ENCODE assay signal across 9 cellular contexts in genomic region chr18:8654482-8655451, GRCh38. TPM values are rescaled to one million over a fixed set of nuclear protein-coding genes. Genes with fewer than 3 reads are reported as not detected.
DNase-seq lines count a peak whose midpoint lies in the region; ATAC-seq, FAIRE-seq and TF ChIP-seq lines count a peak whose summit lies in the region.
"Had no signal": no experiment of that assay in that cellular context is flagged by ENCODE, and none has a peak within 500 bp of the region (broad histone marks: within the 10 kb centered on the region; RNA-seq: fewer than 3 reads in every experiment).

No MANE protein-coding gene starts in this region.

- H3K4me3 ChIP-seq in GM12878: no peak overlapping the region
- no peak overlapping the region for H3K4me3 ChIP-seq in HepG2 (replicated peaks in 1 of 3; ENCODE audit: insufficient read depth in 1 of 3, low read depth in 2 of 3, low read length in 3 of 3)

- TF ChIP-seq EP300 in GM12878 (IDR thresholded peaks at IDR 0.05; ENCODE audit: borderline replicate concordance in 1 of 2, control insufficient read depth in 1 of 2, low read depth in 2 of 2, low read length in 2 of 2) (no peak), HepG2 (IDR thresholded peaks at IDR 0.05; ENCODE audit: low read depth in 2 of 2, low read length in 2 of 2) (no peak), HepG2 (CRISPR knock-in tag; IDR thresholded peaks at IDR 0.05; ENCODE audit: borderline replicate concordance) (no peak)

- H3K4me2 ChIP-seq in GM12878 (ENCODE audit: control insufficient read depth, insufficient read depth): no peak overlapping the region
- H3K4me2 ChIP-seq in HepG2 (ENCODE audit: low read depth, low read length): no peak overlapping the region

- H4K20me1 ChIP-seq in GM12878 (ENCODE audit: control insufficient read depth, insufficient read depth) (no peaks in the 10 kb centered on the region), HepG2 (ENCODE audit: insufficient read depth, low read length) (no peaks in the 10 kb centered on the region)

- H3K9ac ChIP-seq in GM12878 (ENCODE audit: control insufficient read depth, insufficient read depth, low read length): no peak overlapping the region
- H3K9ac ChIP-seq in HepG2 (ENCODE audit: insufficient read depth, low read depth, low read length): no peak overlapping the region

- H3K4me1 ChIP-seq in GM12878 (ENCODE audit: control insufficient read depth, insufficient read depth, low read length) (no peaks in the 10 kb centered on the region), HepG2 (ENCODE audit: insufficient read depth, low read length) (no peaks in the 10 kb centered on the region; the same call in 1 of the 2 replicates)

- no peak overlapping the region for H3K27ac ChIP-seq in GM12878 (ENCODE audit: control insufficient read depth, insufficient read depth)
- H3K27ac ChIP-seq in HepG2 (ENCODE audit: extremely low read length, insufficient read depth, low read length): no peak overlapping the region

- FAIRE-seq in GM12878 (lab: Jason Lieb, UNC): no peak
- FAIRE-seq in HepG2 (lab: Jason Lieb, UNC): no peak

- WGBS in GM12878 (ENCODE audit: insufficient coverage, insufficient replicate concordance, low lambda C conversion rate, missing lambda C conversion rate): 1% methylated on average over 7 of the region's 7 CpGs
- 19% methylated on average over 7 of the region's 7 CpGs for WGBS in HepG2 (ENCODE audit: low lambda C conversion rate)

- no peaks in the 10 kb centered on the region for H3K9me3 ChIP-seq in GM12878 (replicated peaks; ENCODE audit: control insufficient read depth, insufficient read depth, low read length)
- H3K9me3 ChIP-seq in HepG2 (ENCODE audit: low read length): no peaks in the 10 kb centered on the region

- TF ChIP-seq POLR2A in GM12878 (IDR thresholded peaks at IDR 0.05; ENCODE audit: low read depth, low read length): no peak
- TF ChIP-seq POLR2A in HepG2 (IDR thresholded peaks at IDR 0.05; ENCODE audit: insufficient read depth in 1 of 2, low read depth in 2 of 2, low read length in 2 of 2): no peak

- ATAC-seq in GM12878 (peak; percentile 47; the same call in 1 of the 3 replicates), HepG2 (no peak), GM18909 (IDR thresholded peaks at IDR 0.05; ENCODE audit: poor library complexity, unreplicated experiment) (no peak)

- H3K79me2 ChIP-seq in GM12878 (ENCODE audit: control insufficient read depth, insufficient read depth, low read length) (no peaks in the 10 kb centered on the region), HepG2 (ENCODE audit: insufficient read depth, low read length) (no peaks in the 10 kb centered on the region)

- H3K27me3 ChIP-seq in GM12878 (replicated peaks in 1 of 2; ENCODE audit: control insufficient read depth in 2 of 2, insufficient read depth in 2 of 2, low read length in 1 of 2) (no peaks in the 10 kb centered on the region; a peak in 1 of 4 replicates), HepG2 (ENCODE audit: control insufficient read depth in 1 of 2, insufficient read depth in 2 of 2, low read length in 2 of 2) (peaks cover 4 to 25% of the 10 kb centered on the region in 2 experiments; a peak in 4 of 5 replicates)

- SMC1A ChIA-PET in GM12878 (lab: Charles Lee; ENCODE audit: uncharacterized antibody, unreplicated experiment): interaction anchor here (0.7 to 3.6 kb wide), 15 partner anchors 11 to 861 kb away, joined by 3 to 27 read pairs (median 3); no protein-coding TSS in a partner anchor

- BruUV-seq in GM12878 (replicated peaks; lab: Mats Ljungman, UMichigan) (no TSS peak), HepG2 (replicated peaks; lab: Mats Ljungman, UMichigan) (no TSS peak)

- H2AFZ ChIP-seq in GM12878 (ENCODE audit: control insufficient read depth, low read depth, low read length) (no peak overlapping the region), HepG2 (ENCODE audit: low read length) (no peak overlapping the region)

- TF ChIP-seq RAD21 in GM12878 (IDR thresholded peaks at IDR 0.05; ENCODE audit: insufficient read depth, low read depth, low read length) (peak; percentile 81), HepG2 (CRISPR knock-in tag; IDR thresholded peaks at IDR 0.05) (no peak)

- H3K36me3 ChIP-seq in GM12878 (ENCODE audit: control insufficient read depth in 2 of 2, insufficient read depth in 2 of 2, low read length in 1 of 2) (no peaks in the 10 kb centered on the region), HepG2 (replicated peaks in 1 of 2; ENCODE audit: control insufficient read depth in 1 of 2, insufficient read depth in 2 of 2, low read length in 2 of 2) (no peaks in the 10 kb centered on the region)

- CTCF ChIA-PET in GM12878 (lab: Yijun Ruan, JAX) (interaction anchor here (0.6 to 5.0 kb wide), 25 partner anchors 8 to 1863 kb away, joined by 3 to 62 read pairs (median 5); no protein-coding TSS in a partner anchor), HepG2 (lab: Yijun Ruan, JAX; ENCODE audit: low intra/inter-chr PET ratio, low total read pairs) (interaction anchor here (1.2 to 2.4 kb wide), 2 partner anchors 42 to 334 kb away, joined by 5 to 12 read pairs; no protein-coding TSS in a partner anchor)

- TF ChIP-seq CTCF in GM12878 (IDR thresholded peaks at IDR 0.05 in 2 of 3, conservative IDR thresholded peaks at IDR 0.05 in 1 of 3; ENCODE audit: control insufficient read depth in 2 of 3, extremely low read depth in 1 of 3, insufficient read depth in 1 of 3, low read depth in 3 of 3, low read length in 3 of 3) (peak; percentile 51 to 71 (median 70); a peak in 5 of 6 replicates), HepG2 (CRISPR knock-in tag; IDR thresholded peaks at IDR 0.05) (peak; percentile 58)

- POLR2A ChIA-PET in GM12878 (lab: Charles Lee): interaction anchor here (0.6 to 0.7 kb wide), 2 partner anchors 87 to 956 kb away, joined by 3 read pairs; no protein-coding TSS in a partner anchor
- POLR2A ChIA-PET in HepG2 (lab: Yijun Ruan, JAX): no interaction called here

- intact Hi-C loops in GM12878 (cut with micrococcal nuclease; ENCODE audit: unreplicated experiment) (loop anchor here (1.0 to 10.0 kb wide), 3 partner anchors 43 to 490 kb away; no protein-coding TSS in a partner anchor), HepG2 (cut with micrococcal nuclease; ENCODE audit: unreplicated experiment) (no loop called here)

- RAD21 ChIA-PET in GM12878 (lab: Charles Lee; ENCODE audit: unreplicated experiment): interaction anchor here (1.7 to 3.1 kb wide), 6 partner anchors 8 to 862 kb away, joined by 4 to 15 read pairs (median 8); no protein-coding TSS in a partner anchor

- in situ Hi-C loops in GM12878 (cut with MboI): loop anchor here (5.0 kb wide), 1 partner anchor 333 kb away; no protein-coding TSS in a partner anchor
- in situ Hi-C loops in HepG2 (cut with HindIII; ENCODE audit: extremely low pct_ligation_motif_present, low pct_unique_long_range_greater_than_20kb): loop anchor here (5.0 kb wide), 1 partner anchor 328 kb away; no protein-coding TSS in a partner anchor

- peak; percentile 40 for DNase-seq in NCI-H1436 (lab: John Stamatoyannopoulos, UW)
- no peak for DNase-seq in NCI-H1436 treated with DMSO at 0.1 percent for 48 hours (lab: John Stamatoyannopoulos, UW)
- DNase-seq in NCI-H1694 treated with DMSO at 0.1 percent for 48 hours (lab: John Stamatoyannopoulos, UW): peak; percentile 82
- no peak for DNase-seq in GM12878 (ENCODE audit: low read depth, low spot score)
- no peak for DNase-seq in HepG2 (ENCODE audit: low spot score)
- DNase-seq in NCI-H1048 (lab: John Stamatoyannopoulos, UW): no peak
- no peak for DNase-seq in activated CD4-positive, alpha-beta T cell treated with anti-CD3 and anti-CD28 coated beads for 1 hour
- DNase-seq: right cardiac atrium had no signal

RNA-seq across cellular contexts. Expression of gene RAB12, which starts 45.5 kb away (rescaled TPM):
- total RNA-seq in GM12878 (2013; cell fraction: nucleolus; rRNA removed): 150 and 166 TPM in 2 replicates
- 16.9 and 20.1 TPM in 2 replicates for total RNA-seq in GM12878 (2014; rRNA removed)
- total RNA-seq in GM12878 (2014; rRNA removed; fragmentation: Illumina TruSeq; extraction: Trizol): 18.5 and 19.5 TPM in 2 replicates
- 13.0 and 13.5 TPM in 2 replicates for total RNA-seq in GM12878 (2021)
- polyA plus RNA-seq in GM12878 (2011; ENCODE audit: low read depth): 8.8 TPM
- 29.8 and 52.8 TPM in 2 replicates for polyA plus RNA-seq in GM12878 (2011; rRNA removed)
- 5.7 and 7.9 TPM in 2 replicates for polyA plus RNA-seq in GM12878 (2011; cell fraction: cytosol; rRNA removed)
- polyA plus RNA-seq in GM12878 (2011; cell fraction: nucleus; rRNA removed): 64.4 and 67.3 TPM in 2 replicates
- 15.3 and 18.3 TPM in 2 replicates for polyA plus RNA-seq in GM12878 (2012)
- 17.2 and 23.9 TPM in 2 replicates for polyA plus RNA-seq in GM12878 (2014; fragmentation: Illumina TruSeq; extraction: Trizol)
- 1 to 10 TPM in 1 of 2 experiments, under 1 TPM in 1; 0.72 to 1.5 TPM for polyA plus RNA-seq in GM12878 (2014; fragmentation: Nextera tagmentation; extraction: Ambion mirVana)
- polyA plus RNA-seq in GM12878 (2014; rRNA removed): 12.9 and 15.0 TPM in 2 replicates
- polyA plus RNA-seq in GM12878 (2016; fragmentation: Nextera tagmentation; extraction: Ambion mirVana): 1 to 10 TPM in 1 of 2 experiments, under 1 TPM in 1; 0.71 to 2.4 TPM
- polyA minus RNA-seq in GM12878 (2011; rRNA and poly(A)+ RNA removed): 14.5 and 18.9 TPM in 2 replicates
- polyA minus RNA-seq in GM12878 (2011; cell fraction: cytosol; rRNA and poly(A)+ RNA removed): 6.3 and 7.4 TPM in 2 replicates
- 24.9 and 26.2 TPM in 2 replicates for polyA minus RNA-seq in GM12878 (2011; cell fraction: nucleus; rRNA and poly(A)+ RNA removed)
- 21.4 and 25.3 TPM in 2 replicates for total RNA-seq in HepG2 (2016; rRNA removed; fragmentation: Illumina TruSeq; extraction: Trizol)
- 10.6 and 11.9 TPM in 2 replicates for total RNA-seq in HepG2 (2016; cell fraction: cytosol; rRNA removed; fragmentation: Illumina TruSeq; extraction: Trizol; ENCODE audit: low read depth)
- total RNA-seq in HepG2 (2016; cell fraction: insoluble cytoplasmic fraction; rRNA removed; fragmentation: Illumina TruSeq; extraction: Trizol): 20.0 and 24.5 TPM in 2 replicates
- 24.8 and 25.8 TPM in 2 replicates for total RNA-seq in HepG2 (2016; cell fraction: membrane; rRNA removed; fragmentation: Illumina TruSeq; extraction: Trizol)
- total RNA-seq in HepG2 (2016; cell fraction: nucleus; rRNA removed; fragmentation: Illumina TruSeq; extraction: Trizol): 22.3 and 24.8 TPM in 2 replicates
- 9.5 and 10.7 TPM in 2 replicates for polyA plus RNA-seq in HepG2 (2011; rRNA removed)
- polyA plus RNA-seq in HepG2 (2011; cell fraction: cytosol; rRNA removed): 3.8 and 6.9 TPM in 2 replicates
- 10.5 and 15.2 TPM in 2 replicates for polyA plus RNA-seq in HepG2 (2011; cell fraction: nucleus; rRNA removed)
- polyA plus RNA-seq in HepG2 (2012): 21.4 and 24.9 TPM in 2 replicates
- polyA plus RNA-seq in HepG2 (2016; cell fraction: cytosol; fragmentation: Illumina TruSeq; extraction: Trizol; ENCODE audit: low read depth): 7.7 and 8.8 TPM in 2 replicates
- 27.0 and 29.3 TPM in 2 replicates for polyA plus RNA-seq in HepG2 (2016; cell fraction: insoluble cytoplasmic fraction; fragmentation: Illumina TruSeq; extraction: Trizol; ENCODE audit: low read depth)
- 18.8 and 19.2 TPM in 2 replicates for polyA plus RNA-seq in HepG2 (2016; cell fraction: membrane; fragmentation: Illumina TruSeq; extraction: Trizol; ENCODE audit: low read depth)
- 49.1 and 55.1 TPM in 2 replicates for polyA plus RNA-seq in HepG2 (2016; cell fraction: nucleus; fragmentation: Illumina TruSeq; extraction: Trizol; ENCODE audit: insufficient read depth, low read depth)
- polyA minus RNA-seq in HepG2 (2011; rRNA and poly(A)+ RNA removed; ENCODE audit: low replicate concordance): 2.8 and 6.1 TPM in 2 replicates
- polyA minus RNA-seq in HepG2 (2011; cell fraction: cytosol; rRNA and poly(A)+ RNA removed): 11.2 and 14.9 TPM in 2 replicates
- polyA minus RNA-seq in HepG2 (2011; cell fraction: nucleus; rRNA and poly(A)+ RNA removed): 19.1 and 21.0 TPM in 2 replicates

RNA-seq across cellular contexts. Expression of gene MTCL1, which starts 50.6 kb away (rescaled TPM):
- 0.23 TPM in 1 of 2 replicates, not detected in the other for total RNA-seq in GM12878 (2013; cell fraction: nucleolus; rRNA removed)
- 0.05 and 0.23 TPM in 2 replicates for total RNA-seq in GM12878 (2014; rRNA removed)
- total RNA-seq in GM12878 (2014; rRNA removed; fragmentation: Illumina TruSeq; extraction: Trizol): 0.04 and 0.23 TPM in 2 replicates
- total RNA-seq in GM12878 (2021): 0.29 and 0.36 TPM in 2 replicates
- not detected for polyA plus RNA-seq in GM12878 (2011; ENCODE audit: low read depth)
- 0.14 TPM in 1 of 2 replicates, not detected in the other for polyA plus RNA-seq in GM12878 (2011; rRNA removed)
- polyA plus RNA-seq in GM12878 (2011; cell fraction: cytosol; rRNA removed): 0.02 TPM in 1 of 2 replicates, not detected in the other
- 0.06 and 0.13 TPM in 2 replicates for polyA plus RNA-seq in GM12878 (2011; cell fraction: nucleus; rRNA removed)
- 0.08 and 0.26 TPM in 2 replicates for polyA plus RNA-seq in GM12878 (2012)
- polyA plus RNA-seq in GM12878 (2014; fragmentation: Illumina TruSeq; extraction: Trizol): 0.03 TPM in 1 of 2 replicates, not detected in the other
- polyA plus RNA-seq in GM12878 (2014; fragmentation: Nextera tagmentation; extraction: Ambion mirVana): not detected
- 0.13 TPM in 1 of 2 replicates, not detected in the other for polyA plus RNA-seq in GM12878 (2014; rRNA removed)
- not detected for polyA plus RNA-seq in GM12878 (2016; fragmentation: Nextera tagmentation; extraction: Ambion mirVana)
- polyA minus RNA-seq in GM12878 (2011; rRNA and poly(A)+ RNA removed): not detected in 2 replicates
- 0.62 and 0.67 TPM in 2 replicates for polyA minus RNA-seq in GM12878 (2011; cell fraction: cytosol; rRNA and poly(A)+ RNA removed)
- 0.10 and 0.12 TPM in 2 replicates for polyA minus RNA-seq in GM12878 (2011; cell fraction: nucleus; rRNA and poly(A)+ RNA removed)
- total RNA-seq in HepG2 (2016; rRNA removed; fragmentation: Illumina TruSeq; extraction: Trizol): 1.5 and 3.1 TPM in 2 replicates
- total RNA-seq in HepG2 (2016; cell fraction: cytosol; rRNA removed; fragmentation: Illumina TruSeq; extraction: Trizol; ENCODE audit: low read depth): 13.2 and 14.6 TPM in 2 replicates
- 1.3 and 2.8 TPM in 2 replicates for total RNA-seq in HepG2 (2016; cell fraction: insoluble cytoplasmic fraction; rRNA removed; fragmentation: Illumina TruSeq; extraction: Trizol)
- total RNA-seq in HepG2 (2016; cell fraction: membrane; rRNA removed; fragmentation: Illumina TruSeq; extraction: Trizol): 3.0 and 3.1 TPM in 2 replicates
- total RNA-seq in HepG2 (2016; cell fraction: nucleus; rRNA removed; fragmentation: Illumina TruSeq; extraction: Trizol): 3.9 and 5.1 TPM in 2 replicates
- 2.0 and 3.2 TPM in 2 replicates for polyA plus RNA-seq in HepG2 (2011; rRNA removed)
- 1.5 and 2.5 TPM in 2 replicates for polyA plus RNA-seq in HepG2 (2011; cell fraction: cytosol; rRNA removed)
- 6.4 and 11.2 TPM in 2 replicates for polyA plus RNA-seq in HepG2 (2011; cell fraction: nucleus; rRNA removed)
- polyA plus RNA-seq in HepG2 (2012): 1.3 and 1.7 TPM in 2 replicates
- 0.06 and 0.15 TPM in 2 replicates for polyA plus RNA-seq in HepG2 (2016; cell fraction: cytosol; fragmentation: Illumina TruSeq; extraction: Trizol; ENCODE audit: low read depth)
- polyA plus RNA-seq in HepG2 (2016; cell fraction: insoluble cytoplasmic fraction; fragmentation: Illumina TruSeq; extraction: Trizol; ENCODE audit: low read depth): 1.9 and 2.2 TPM in 2 replicates
- 0.32 and 0.42 TPM in 2 replicates for polyA plus RNA-seq in HepG2 (2016; cell fraction: membrane; fragmentation: Illumina TruSeq; extraction: Trizol; ENCODE audit: low read depth)
- polyA plus RNA-seq in HepG2 (2016; cell fraction: nucleus; fragmentation: Illumina TruSeq; extraction: Trizol; ENCODE audit: insufficient read depth, low read depth): 5.4 and 6.1 TPM in 2 replicates
- polyA minus RNA-seq in HepG2 (2011; rRNA and poly(A)+ RNA removed; ENCODE audit: low replicate concordance): 6.9 and 30.0 TPM in 2 replicates
- 2.4 and 3.2 TPM in 2 replicates for polyA minus RNA-seq in HepG2 (2011; cell fraction: cytosol; rRNA and poly(A)+ RNA removed)
- 13.9 and 18.2 TPM in 2 replicates for polyA minus RNA-seq in HepG2 (2011; cell fraction: nucleus; rRNA and poly(A)+ RNA removed)

Comparison
In these comparisons a context has a peak if more than half of its experiments do, and no peak if none do; other contexts are left out.
1. DNase-seq: peak in NCI-H1436 (single experiment) and NCI-H1694 treated with DMSO at 0.1 percent for 48 hours (single experiment); none in NCI-H1436 treated with DMSO at 0.1 percent for 48 hours (single experiment), GM12878 (single experiment), HepG2 (single experiment), NCI-H1048 (single experiment) and activated CD4-positive, alpha-beta T cell treated with anti-CD3 and anti-CD28 coated beads for 1 hour (single experiment).